In the genomic region with DNA sequence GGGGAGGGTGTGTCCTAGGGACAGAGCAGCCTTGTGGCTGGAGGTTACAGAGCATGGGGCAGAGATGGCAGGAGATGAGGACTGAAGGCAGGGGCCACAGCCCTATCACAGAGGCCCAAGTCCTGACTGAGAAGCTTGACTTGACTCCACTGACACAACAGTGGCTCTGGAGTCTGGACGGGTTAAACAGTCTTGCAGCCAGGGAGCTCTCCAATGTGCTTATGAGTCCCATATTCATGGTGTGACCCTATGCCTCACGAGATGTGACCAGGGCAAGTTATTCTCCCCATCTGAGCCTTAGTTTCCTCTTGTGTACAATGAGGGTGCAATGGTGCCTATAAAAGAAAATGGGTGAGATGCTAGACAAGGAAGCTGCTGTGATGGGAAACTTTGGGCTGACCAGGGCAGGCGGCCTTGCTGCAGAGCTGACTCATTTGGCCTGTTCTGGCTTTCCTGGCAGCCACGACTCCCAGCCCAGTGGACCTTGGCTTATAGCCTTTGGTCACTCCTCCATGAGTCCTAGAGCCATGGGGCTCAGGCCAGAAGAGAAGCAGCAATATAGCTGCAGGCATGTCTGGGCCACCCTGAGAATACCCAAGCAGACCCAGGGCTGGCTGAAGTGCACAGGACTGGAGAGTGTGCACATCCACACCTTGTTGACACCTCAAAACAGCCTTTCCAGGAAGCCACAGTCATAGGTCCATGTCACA, we compare ENCODE assay signal across 11 cellular contexts. TPM values are rescaled to one million over a fixed set of nuclear protein-coding genes. Genes with fewer than 3 reads are reported as not detected.
A peak's percentile ranks its signal among the peaks of the same experiment; 100 is the strongest.
DNase-seq lines count a peak whose midpoint lies in the region; ATAC-seq and TF ChIP-seq lines count a peak whose summit lies in the region.
"Had no signal": no experiment of that assay in that cellular context is flagged by ENCODE, and none has a peak within 500 bp of the region (broad histone marks: within the 10 kb centered on the region; RNA-seq: fewer than 3 reads in every experiment).

No MANE protein-coding gene starts in this region.

- H3K9me3 ChIP-seq in Peyer's patch (no peaks in the 10 kb centered on the region), endodermal cell (ENCODE audit: control insufficient read depth, low read length) (no peaks in the 10 kb centered on the region), neural progenitor cell (ENCODE audit: low read depth) (no peaks in the 10 kb centered on the region), gastrocnemius medialis (no peaks in the 10 kb centered on the region)

- ATAC-seq in gastrocnemius medialis (no peak), GM19023 (IDR thresholded peaks at IDR 0.05; ENCODE audit: unreplicated experiment) (no peak)
- ATAC-seq: HCT116 had no signal

- H3K9me3 Mint-ChIP-seq in endodermal cell (no peaks in the 10 kb centered on the region), neural progenitor cell (no peaks in the 10 kb centered on the region)
- H3K9me3 Mint-ChIP-seq: dendritic cell treated with granulocyte-macrophage colony-stimulating factor and Interleukin-4, amounts not matched to agents 40 ng/mL and 50 ng/mL, for 4 days had no signal

- H3K4me3 ChIP-seq in Peyer's patch (no peak overlapping the region), endodermal cell (ENCODE audit: low read length) (no peak overlapping the region), neural progenitor cell (no peak overlapping the region), gastrocnemius medialis (no peak overlapping the region)

- H3K79me2 ChIP-seq in neural progenitor cell (ENCODE audit: low read depth), result no peaks in the 10 kb centered on the region

- peaks cover 40% of the 10 kb centered on the region for H3K27me3 Mint-ChIP-seq in endodermal cell (ENCODE audit: insufficient read depth)
- peaks cover 4% of the 10 kb centered on the region for H3K27me3 Mint-ChIP-seq in neural progenitor cell (ENCODE audit: insufficient read depth, low read depth)

- H3K27me3 ChIP-seq in Peyer's patch, result no peaks in the 10 kb centered on the region
- peaks cover 21% of the 10 kb centered on the region for H3K27me3 ChIP-seq in endodermal cell (ENCODE audit: control insufficient read depth, insufficient read depth, low read length, poor library complexity, severe bottlenecking)
- peaks cover 27% of the 10 kb centered on the region for H3K27me3 ChIP-seq in neural progenitor cell
- peaks cover 13 to 27% (median 16%) of the 10 kb centered on the region in 3 donors for H3K27me3 ChIP-seq in gastrocnemius medialis

- in situ Hi-C loops in gastrocnemius medialis (cut with MboI; ENCODE audit: low sequenced_read_pairs in 4 of 4), result loop anchor here in 1 of 4 donors (25.0 kb wide), 1 partner anchor 692 kb away; no protein-coding TSS in a partner anchor

- no peaks in the 10 kb centered on the region for H3K36me3 Mint-ChIP-seq in endodermal cell (ENCODE audit: low read depth)
- H3K36me3 Mint-ChIP-seq in neural progenitor cell, result no peaks in the 10 kb centered on the region

- H3K27ac ChIP-seq in Peyer's patch, result peak overlapping the region in 3 of 4 donors; percentile 64 to 93 (median 82)
- H3K27ac ChIP-seq in endodermal cell (ENCODE audit: low read depth, low read length), result no peak overlapping the region
- no peak overlapping the region for H3K27ac ChIP-seq in neural progenitor cell
- no peak overlapping the region for H3K27ac ChIP-seq in gastrocnemius medialis

- 89% methylated on average over 4 of the region's 4 CpGs for WGBS in endodermal cell (ENCODE audit: insufficient coverage in 1 of 2, insufficient read length in 1 of 2), 2 experiments

- TF ChIP-seq CTCF in Peyer's patch (IDR thresholded peaks at IDR 0.05) (no peak), endodermal cell (conservative IDR thresholded peaks at IDR 0.05) (no peak), neural progenitor cell (IDR thresholded peaks at IDR 0.05) (no peak), gastrocnemius medialis (IDR thresholded peaks at IDR 0.05 in 4 of 5, conservative IDR thresholded peaks at IDR 0.05 in 1 of 5) (no peak)

- H3K27ac Mint-ChIP-seq in endodermal cell (no peak overlapping the region), neural progenitor cell (no peak overlapping the region)
- H3K27ac Mint-ChIP-seq: dendritic cell treated with granulocyte-macrophage colony-stimulating factor and Interleukin-4, amounts not matched to agents 40 ng/mL and 50 ng/mL, for 4 days had no signal

- no peak overlapping the region for H3K4me3 Mint-ChIP-seq in endodermal cell
- H3K4me3 Mint-ChIP-seq in neural progenitor cell, result peak overlapping the region; percentile 28
- H3K4me3 Mint-ChIP-seq: dendritic cell treated with granulocyte-macrophage colony-stimulating factor and Interleukin-4, amounts not matched to agents 40 ng/mL and 50 ng/mL, for 4 days had no signal

- no peak overlapping the region for H3K9ac ChIP-seq in endodermal cell (ENCODE audit: extremely low read depth, low read length, poor library complexity, severe bottlenecking)
- no peak overlapping the region for H3K9ac ChIP-seq in neural progenitor cell

- peak; percentile 48 for DNase-seq in EL
- DNase-seq in Peyer's patch, result peak in 2 of 3 donors; percentile 76 to 82
- DNase-seq in endodermal cell, result peak; percentile 42
- no peak for DNase-seq in neural progenitor cell (ENCODE audit: low spot score)
- no peak for DNase-seq in gastrocnemius medialis
- no peak for DNase-seq in NCI-H345 treated with DMSO at 0.1 percent for 48 hours (lab: John Stamatoyannopoulos, UW; ENCODE audit: unreplicated experiment)
- DNase-seq in SW480 (ENCODE audit: low spot score), result no peak
- DNase-seq: NCI-H510A treated with DMSO at 0.1 percent for 48 hours had no signal

- TF ChIP-seq POLR2A in Peyer's patch (IDR thresholded peaks at IDR 0.05) (peak; percentile 8 to 9), gastrocnemius medialis (IDR thresholded peaks at IDR 0.05) (no peak)

- H2AFZ ChIP-seq in neural progenitor cell (replicated peaks), result no peak overlapping the region

- intact Hi-C loops in gastrocnemius medialis (cut with DNase I; ENCODE audit: low total_unique reads), result no loop called here

- H3K36me3 ChIP-seq in Peyer's patch, result no peaks in the 10 kb centered on the region
- H3K36me3 ChIP-seq in endodermal cell (ENCODE audit: control insufficient read depth, insufficient read depth, low read length), result no peaks in the 10 kb centered on the region
- no peaks in the 10 kb centered on the region for H3K36me3 ChIP-seq in neural progenitor cell
- H3K36me3 ChIP-seq in gastrocnemius medialis, result no peaks in the 10 kb centered on the region

- H3K4me2 ChIP-seq in neural progenitor cell, result no peak overlapping the region

- H3F3A ChIP-seq in neural progenitor cell (ENCODE audit: low read depth), result no peaks in the 10 kb centered on the region

- no peaks in the 10 kb centered on the region for H4K20me1 ChIP-seq in neural progenitor cell (ENCODE audit: low read depth)

- H3K4me1 Mint-ChIP-seq in endodermal cell (no peaks in the 10 kb centered on the region), neural progenitor cell (peaks cover 4% of the 10 kb centered on the region)

- H3K4me1 ChIP-seq in Peyer's patch (peaks cover 3 to 30% (median 8%) of the 10 kb centered on the region in 4 donors), endodermal cell (ENCODE audit: control insufficient read depth, insufficient read depth, low read length) (no peaks in the 10 kb centered on the region), neural progenitor cell (no peaks in the 10 kb centered on the region), gastrocnemius medialis (peaks cover 0 to 3% of the 10 kb centered on the region in 2 donors)

RNA-seq across cellular contexts. Expression of a gene that starts 2.8 kb away (rescaled TPM):
- total RNA-seq in Peyer's patch (100 to 1,000 TPM in 2 of 4 donors, 10 to 100 TPM in 2; 15.7 to 136 (median 102) TPM), endodermal cell (under 1 TPM; 0.44 to 0.53 TPM), neural progenitor cell (ENCODE audit: low replicate concordance) (not detected in 2 replicates), gastrocnemius medialis (under 1 TPM in 3 of 4 donors, not detected in 1; 0.10 to 0.24 (median 0.13) TPM)
- polyA plus RNA-seq in endodermal cell (2013, experiment 1 of 2), result 0.11 TPM
- not detected for polyA plus RNA-seq in endodermal cell (2013, experiment 2 of 2)

RNA-seq across cellular contexts. Expression of a gene that starts 39.6 kb away (rescaled TPM):
- total RNA-seq in Peyer's patch (10 to 100 TPM in 1 of 4 donors, 1 to 10 TPM in 3; 1.7 to 10.0 (median 5.8) TPM), endodermal cell (1 to 10 TPM; 8.9 to 9.1 TPM), neural progenitor cell (ENCODE audit: low replicate concordance) (5.4 and 11.0 TPM in 2 replicates), gastrocnemius medialis (1 to 10 TPM; 4.7 to 8.4 (median 4.9) TPM)
- polyA plus RNA-seq in endodermal cell (2013, experiment 1 of 2), result 8.7 TPM
- polyA plus RNA-seq in endodermal cell (2013, experiment 2 of 2), result 7.0 TPM

Comparison
In these comparisons a context has a peak if more than half of its experiments do, and no peak if none do; other contexts are left out.
1. DNase-seq: peak in EL (single experiment), Peyer's patch (2 of 3) and endodermal cell (single experiment); none in neural progenitor cell (single experiment), gastrocnemius medialis (0 of 2), NCI-H345 treated with DMSO at 0.1 percent for 48 hours (single experiment) and SW480 (single experiment).
2. H3K27ac ChIP-seq: peak in Peyer's patch (3 of 4); none in endodermal cell (single experiment), neural progenitor cell (single experiment) and gastrocnemius medialis (0 of 4).
3. POLR2A ChIP-seq: peak in Peyer's patch (2 of 2); none in gastrocnemius medialis (0 of 2).
4. RNA of a gene that starts 2.8 kb away (total RNA-seq): 15.7 to 136 TPM in Peyer's patch; 0.44 to 0.53 TPM in endodermal cell, 0.10 to 0.24 TPM in gastrocnemius medialis and not detected in neural progenitor cell; every median in the first group is over 10 times any median in the second.